In the genomic region with DNA sequence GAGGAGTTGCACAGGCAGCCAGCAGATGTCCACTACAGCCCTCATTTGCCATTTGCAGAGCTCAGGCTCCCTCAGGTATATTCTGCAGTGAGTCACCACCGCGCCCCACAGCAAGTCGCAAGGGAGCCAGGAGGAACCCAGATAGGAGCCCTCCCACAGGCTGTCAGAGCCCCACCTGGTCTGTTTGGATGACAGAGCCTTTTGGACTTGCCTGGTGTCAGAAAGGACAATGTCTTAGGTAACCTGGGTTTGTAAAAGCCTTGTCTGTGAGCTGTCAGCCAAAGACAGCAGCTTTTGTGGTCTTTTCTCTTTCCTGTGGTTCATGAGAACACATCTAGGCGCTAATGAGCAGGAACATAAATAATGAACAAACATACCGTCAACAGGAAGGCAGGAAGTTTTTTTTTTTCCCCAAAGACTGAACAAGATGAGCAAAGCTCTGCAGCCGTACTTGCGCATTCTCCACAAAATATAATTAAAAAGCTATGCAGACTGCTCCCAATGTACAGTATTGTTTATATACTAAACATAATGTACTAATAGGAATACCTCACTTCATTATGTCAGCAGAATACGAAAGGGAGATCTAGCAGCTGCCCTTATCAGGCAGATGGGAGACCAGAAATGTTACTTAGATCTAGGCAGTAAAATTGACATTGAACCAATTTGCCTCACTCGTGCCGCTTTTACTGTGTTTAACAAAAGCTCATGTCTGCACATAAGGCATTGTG, we compare ENCODE assay signal across 9 cellular contexts.
DNase-seq lines count a peak whose midpoint lies in the region; ATAC-seq lines count a peak whose summit lies in the region.
"Had no signal": no experiment of that assay in that cellular context is flagged by ENCODE, and none has a peak within 500 bp of the region (broad histone marks: within the 10 kb centered on the region; RNA-seq: fewer than 3 reads in every experiment).

No MANE protein-coding gene starts in this region.

- no peaks in the 10 kb centered on the region for H3K27me3 ChIP-seq in SJCRH30
- H3K27me3 ChIP-seq: SJSA1 had no signal

- ATAC-seq in esophagus mucosa (peak; percentile 79), HG02981 (IDR thresholded peaks at IDR 0.05; ENCODE audit: unreplicated experiment) (no peak)

- intact Hi-C loops in cardiac septum (cut with DNase I): no loop called here

- H3K36me3 ChIP-seq in SJCRH30: no peaks in the 10 kb centered on the region
- H3K36me3 ChIP-seq: SJSA1 had no signal

- DNase-seq in NCI-H1417 (lab: John Stamatoyannopoulos, UW) (peak in 2 of 3 experiments; percentile 22 to 24), NCI-H1417 treated with DMSO at 0.1 percent for 48 hours (lab: John Stamatoyannopoulos, UW) (no peak), SJCRH30 (no peak), cardiac septum (ENCODE audit: low spot score) (no peak)
- peak; percentile 30 to 41 for DNase-seq in activated CD4-positive, alpha-beta T cell treated with anti-CD3 and anti-CD28 coated beads, Interleukin-2, amount 50 U/mL, for 4 hours
- peak; percentile 23 to 31 for DNase-seq in stimulated activated CD8-positive, alpha-beta memory T cell treated with anti-CD3 and anti-CD28 coated beads, Interleukin-7, amount 100 ng/mL, for 4 hours (ENCODE audit: low read depth in 2 of 2)

- H3K4me1 ChIP-seq in SJCRH30: no peaks in the 10 kb centered on the region
- H3K4me1 ChIP-seq: SJSA1 had no signal

- H3K4me3 ChIP-seq in SJCRH30: no peak overlapping the region
- H3K4me3 ChIP-seq: SJSA1 had no signal

- no peaks in the 10 kb centered on the region for H3K9me3 ChIP-seq in SJCRH30 (replicated peaks)
- H3K9me3 ChIP-seq: SJSA1 had no signal

- H3K27ac ChIP-seq in SJCRH30: no peak overlapping the region
- H3K27ac ChIP-seq: SJSA1 had no signal

Comparison
In these comparisons a context has a peak if more than half of its experiments do, and no peak if none do; other contexts are left out.
1. DNase-seq: peak in NCI-H1417 (2 of 3), activated CD4-positive, alpha-beta T cell treated with anti-CD3 and anti-CD28 coated beads, Interleukin-2, amount 50 U/mL, for 4 hours (2 of 2) and stimulated activated CD8-positive, alpha-beta memory T cell treated with anti-CD3 and anti-CD28 coated beads, Interleukin-7, amount 100 ng/mL, for 4 hours (2 of 2); none in NCI-H1417 treated with DMSO at 0.1 percent for 48 hours (single experiment), SJCRH30 (0 of 2) and cardiac septum (single experiment).